Comparison of ENCODE assay signal across 8 cellular contexts in genomic region chr10:92573091-92573797, GRCh38. TPM values are rescaled to one million over a fixed set of nuclear protein-coding genes. Genes with fewer than 3 reads are reported as not detected.
DNase-seq lines count a peak whose midpoint lies in the region; ATAC-seq and TF ChIP-seq lines count a peak whose summit lies in the region.

No MANE protein-coding gene starts in this region.

- H3K9ac ChIP-seq in fibroblast of lung (ENCODE audit: insufficient read depth, low read length) = peak overlapping the region; percentile 74

- DNase-seq in CD14-positive monocyte (ENCODE audit: low spot score) (peak; percentile 44), NCI-H2227 treated with DMSO at 0.1 percent for 48 hours (lab: John Stamatoyannopoulos, UW) (peak; percentile 3), fibroblast of lung (ENCODE audit: low read depth in 2 of 2) (peak; percentile 47 to 50), type B pancreatic cell (ENCODE audit: extremely low spot score, unreplicated experiment) (peak; percentile 70), NCI-H1105 (lab: John Stamatoyannopoulos, UW) (no peak)
- peak; percentile 58 to 60 for DNase-seq in activated T-cell treated with anti-CD3 and anti-CD28 coated beads, Interleukin-2, amount 50 U/mL, for 48 hours
- peak in 8 of 9 donors; percentile 8 to 49 (median 28) for DNase-seq in naive thymus-derived CD4-positive, alpha-beta T cell

- H4K20me1 ChIP-seq in fibroblast of lung (ENCODE audit: control insufficient read depth, extremely low read depth, insufficient read depth, low read length) = no peaks in the 10 kb centered on the region

- H3K36me3 ChIP-seq in fibroblast of lung (ENCODE audit: control insufficient read depth, insufficient read depth, low read length) = no peaks in the 10 kb centered on the region
- peaks cover 0 to 12% (median 0%) of the 10 kb centered on the region in 3 experiments for H3K36me3 ChIP-seq in naive thymus-derived CD4-positive, alpha-beta T cell (ENCODE audit: control insufficient read depth in 2 of 3, insufficient read depth in 3 of 3, low read length in 3 of 3)

- peak overlapping the region; percentile 94 for H3K27ac ChIP-seq in fibroblast of lung (ENCODE audit: insufficient read depth, low read length)
- peak overlapping the region; percentile 83 for H3K27ac ChIP-seq in naive thymus-derived CD4-positive, alpha-beta T cell (ENCODE audit: low read depth, low read length)

- H3K27me3 Mint-ChIP-seq in CD14-positive monocyte (ENCODE audit: low read depth in 3 of 3) (peaks cover 0 to 5% (median 1%) of the 10 kb centered on the region in 3 donors), type B pancreatic cell (no peaks in the 10 kb centered on the region)
- no peaks in the 10 kb centered on the region for H3K27me3 Mint-ChIP-seq in naive thymus-derived CD4-positive, alpha-beta T cell

- intact Hi-C loops in CD14-positive monocyte (cut with micrococcal nuclease) = no loop called here
- intact Hi-C loops in naive thymus-derived CD4-positive, alpha-beta T cell (cut with micrococcal nuclease) = loop anchor here (5.0 kb wide), 5 partner anchors 274 to 1701 kb away; partner anchors contain the start of genes TNKS2 (in 2 of the 2), CPEB3 (in 1 of the 2), EXOC6 (in 1 of the 2) and MARCHF5 (in 1 of the 2)

- peaks cover 13% of the 10 kb centered on the region for H3K4me1 ChIP-seq in fibroblast of lung (ENCODE audit: control insufficient read depth, extremely low read depth, insufficient read depth, low read length)
- H3K4me1 ChIP-seq in naive thymus-derived CD4-positive, alpha-beta T cell (ENCODE audit: control insufficient read depth in 2 of 2, insufficient read depth in 2 of 2, low read length in 2 of 2) = peaks cover 12 to 14% of the 10 kb centered on the region in 2 donors

- CTCF ChIA-PET in naive thymus-derived CD4-positive, alpha-beta T cell (lab: Charles Lee) = interaction anchor here (0.6 to 6.5 kb wide), 6 partner anchors 11 to 56 kb away, joined by 3 to 61 read pairs (median 5); partner anchors contain the start of gene KIF11

- no peaks in the 10 kb centered on the region for H3K9me3 ChIP-seq in fibroblast of lung (ENCODE audit: control insufficient read depth, insufficient read depth, low read depth, low read length)
- no peaks in the 10 kb centered on the region for H3K9me3 ChIP-seq in naive thymus-derived CD4-positive, alpha-beta T cell (ENCODE audit: control insufficient read depth in 2 of 3, low read length in 3 of 3)

- peak overlapping the region; percentile 70 to 98 (median 82) for H3K4me3 ChIP-seq in fibroblast of lung (replicated peaks in 1 of 4; ENCODE audit: control extremely low read depth in 1 of 4, insufficient read depth in 1 of 4, low read depth in 3 of 4, low read length in 4 of 4)
- H3K4me3 ChIP-seq in naive thymus-derived CD4-positive, alpha-beta T cell (ENCODE audit: low read length) = peak overlapping the region; percentile 90

- H3K4me2 ChIP-seq in fibroblast of lung (ENCODE audit: extremely low read depth, insufficient read depth, low read length) = peak overlapping the region; percentile 90

- peak; percentile 28 for ATAC-seq in GM21447 (IDR thresholded peaks at IDR 0.05; ENCODE audit: unreplicated experiment)
- peak; percentile 22 for ATAC-seq in naive thymus-derived CD4-positive, alpha-beta T cell

- peaks cover 50% of the 10 kb centered on the region for H3K4me1 Mint-ChIP-seq in CD14-positive monocyte
- H3K4me1 Mint-ChIP-seq in naive thymus-derived CD4-positive, alpha-beta T cell = peaks cover 27 to 42% (median 41%) of the 10 kb centered on the region in 7 donors
- peaks cover 36% of the 10 kb centered on the region for H3K4me1 Mint-ChIP-seq in type B pancreatic cell (ENCODE audit: unreplicated experiment)

- H3K4me3 Mint-ChIP-seq in CD14-positive monocyte (peak overlapping the region; percentile 88 to 92), type B pancreatic cell (peak overlapping the region; percentile 84)
- H3K4me3 Mint-ChIP-seq in naive thymus-derived CD4-positive, alpha-beta T cell = peak overlapping the region; percentile 78 to 94 (median 88)

- no peaks in the 10 kb centered on the region for H3K9me3 Mint-ChIP-seq in CD14-positive monocyte
- no peaks in the 10 kb centered on the region for H3K9me3 Mint-ChIP-seq in naive thymus-derived CD4-positive, alpha-beta T cell
- no peaks in the 10 kb centered on the region for H3K9me3 Mint-ChIP-seq in type B pancreatic cell

- no peaks in the 10 kb centered on the region for H3K27me3 ChIP-seq in fibroblast of lung (ENCODE audit: control insufficient read depth, insufficient read depth, low read length)
- no peaks in the 10 kb centered on the region for H3K27me3 ChIP-seq in naive thymus-derived CD4-positive, alpha-beta T cell (ENCODE audit: control insufficient read depth in 2 of 2, insufficient read depth in 2 of 2, low read length in 2 of 2)

- peaks cover 19% of the 10 kb centered on the region for H3K79me2 ChIP-seq in fibroblast of lung (ENCODE audit: control insufficient read depth, insufficient read depth, low read length)

- TF ChIP-seq CTCF in CD14-positive monocyte (IDR thresholded peaks at IDR 0.05) (no peak), fibroblast of lung (conservative IDR thresholded peaks at IDR 0.05 in 1 of 2, IDR thresholded peaks at IDR 0.05 in 1 of 2; ENCODE audit: low read depth in 1 of 2, low read length in 2 of 2) (peak in 1 of 2 donors; percentile 3), type B pancreatic cell (conservative IDR thresholded peaks at IDR 0.05) (peak; percentile 54)

- H2AFZ ChIP-seq in fibroblast of lung (ENCODE audit: low read length) = peak overlapping the region; percentile 20

- H3K36me3 Mint-ChIP-seq in CD14-positive monocyte (peaks cover 15 to 17% of the 10 kb centered on the region in 2 donors), type B pancreatic cell (peaks cover 10% of the 10 kb centered on the region)
- peaks cover 0 to 19% (median 5%) of the 10 kb centered on the region in 5 donors for H3K36me3 Mint-ChIP-seq in naive thymus-derived CD4-positive, alpha-beta T cell

- H3K27ac Mint-ChIP-seq in CD14-positive monocyte = peak overlapping the region; percentile 33 to 86 (median 60)
- H3K27ac Mint-ChIP-seq in naive thymus-derived CD4-positive, alpha-beta T cell = peak overlapping the region; percentile 16 to 84 (median 62)
- peak overlapping the region; percentile 90 for H3K27ac Mint-ChIP-seq in type B pancreatic cell

- POLR2A ChIA-PET in naive thymus-derived CD4-positive, alpha-beta T cell (lab: Charles Lee) = interaction anchor here (1.0 to 6.0 kb wide), 6 partner anchors 8 to 283 kb away, joined by 3 to 78 read pairs (median 5); partner anchors contain the start of genes CPEB3, KIF11 and MARCHF5

RNA-seq across cellular contexts. Expression of gene IDE, which starts 0.6 kb away (rescaled TPM):
- polyA plus RNA-seq in CD14-positive monocyte (10 to 100 TPM; 15.6 to 21.8 TPM), fibroblast of lung (19.4 and 24.5 TPM in 2 replicates)
- total RNA-seq in fibroblast of lung (19.3 and 21.3 TPM in 2 replicates), type B pancreatic cell (ENCODE audit: low replicate concordance) (35.4 and 35.9 TPM in 2 replicates)
- 15.4 and 15.9 TPM in 2 replicates for polyA plus RNA-seq in fibroblast of lung (2012)
- polyA minus RNA-seq in fibroblast of lung (ENCODE audit: low replicate concordance) = 7.9 and 11.5 TPM in 2 replicates
- 10 to 100 TPM; 20.7 to 36.7 (median 28.4) TPM for total RNA-seq in naive thymus-derived CD4-positive, alpha-beta T cell
- 10 to 100 TPM; 11.2 to 16.8 TPM for polyA plus RNA-seq in naive thymus-derived CD4-positive, alpha-beta T cell

RNA-seq across cellular contexts. Expression of gene KIF11, which starts 19.7 kb away (rescaled TPM):
- polyA plus RNA-seq in CD14-positive monocyte = under 1 TPM; 0.40 to 0.55 TPM
- total RNA-seq in fibroblast of lung = 3.6 and 8.9 TPM in 2 replicates
- 7.5 and 24.3 TPM in 2 replicates for polyA plus RNA-seq in fibroblast of lung
- polyA plus RNA-seq in fibroblast of lung (2012) = 6.9 and 21.4 TPM in 2 replicates
- 0.89 and 0.90 TPM in 2 replicates for polyA minus RNA-seq in fibroblast of lung (ENCODE audit: low replicate concordance)
- total RNA-seq in naive thymus-derived CD4-positive, alpha-beta T cell = 10 to 100 TPM in 1 of 5 experiments, under 1 TPM in 4; 0.32 to 52.6 (median 0.75) TPM
- polyA plus RNA-seq in naive thymus-derived CD4-positive, alpha-beta T cell = under 1 TPM; 0.19 to 0.52 TPM
- 14.6 and 40.6 TPM in 2 replicates for total RNA-seq in type B pancreatic cell (ENCODE audit: low replicate concordance)

Comparison
In these comparisons a context has a peak if more than half of its experiments do, and no peak if none do; other contexts are left out.
1. intact Hi-C loops: an anchor here in naive thymus-derived CD4-positive, alpha-beta T cell (5.0 kb wide); none called in CD14-positive monocyte.